In the genomic region with DNA sequence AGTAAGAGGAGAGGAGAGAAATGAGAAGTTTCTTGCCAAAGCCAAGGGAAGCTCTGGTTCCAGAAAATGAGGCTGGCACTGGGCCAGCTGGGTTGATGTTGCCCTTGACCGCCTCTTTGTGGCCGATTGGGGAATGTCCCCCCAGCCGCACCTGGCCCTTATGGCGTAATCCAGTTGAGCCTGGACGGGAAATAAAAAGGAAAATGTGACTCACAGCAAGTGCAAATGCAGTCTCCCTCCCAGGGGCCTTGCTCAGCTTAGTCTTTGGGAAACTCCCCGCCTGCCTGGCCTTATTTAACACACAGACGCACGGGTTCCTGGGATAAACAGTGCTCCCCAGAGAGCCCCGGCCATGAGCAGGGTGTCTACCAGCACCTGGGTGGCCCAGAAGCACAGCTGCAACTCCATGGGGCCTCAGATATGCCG, we compare ENCODE assay signal across 8 cellular contexts.
DNase-seq lines count a peak whose midpoint lies in the region; ATAC-seq and TF ChIP-seq lines count a peak whose summit lies in the region.

No MANE protein-coding gene starts in this region.

- peak overlapping the region; percentile 89 for H3K9ac ChIP-seq in smooth muscle cell (ENCODE audit: low read depth)

- ATAC-seq in GM19023 (IDR thresholded peaks at IDR 0.05; ENCODE audit: unreplicated experiment) (peak; percentile 88), HG03060 (IDR thresholded peaks at IDR 0.05; ENCODE audit: low read depth, unreplicated experiment) (peak; percentile 93)

- intact Hi-C loops in ascending aorta (cut with DNase I), result loop anchor here (5.0 kb wide), 1 partner anchor 84 kb away; no protein-coding TSS in a partner anchor

- H3K9me3 ChIP-seq in ascending aorta, result no peaks in the 10 kb centered on the region
- no peaks in the 10 kb centered on the region for H3K9me3 ChIP-seq in smooth muscle cell (replicated peaks; ENCODE audit: low read depth)

- DNase-seq in DMS153 (lab: John Stamatoyannopoulos, UW) (peak; percentile 54), NCI-H226 (peak; percentile 95), ascending aorta (ENCODE audit: low spot score in 2 of 2) (peak; percentile 82 to 95), iPS DF 19.7 (ENCODE audit: low read depth, low spot score) (peak; percentile 78), smooth muscle cell (lab: John Stamatoyannopoulos, UW; ENCODE audit: unreplicated experiment) (peak; percentile 39), activated gamma-delta T cell treated with Interleukin-2 at 50 U/mL for 16 hours (no peak)

- H3K27ac ChIP-seq in ascending aorta (peak overlapping the region; percentile 46 to 65), smooth muscle cell (ENCODE audit: low read depth) (peak overlapping the region; percentile 98)

- H3K27me3 ChIP-seq in ascending aorta (no peaks in the 10 kb centered on the region), smooth muscle cell (ENCODE audit: low read depth) (no peaks in the 10 kb centered on the region)

- H2AFZ ChIP-seq in smooth muscle cell (ENCODE audit: low read depth), result no peak overlapping the region

- H3K4me3 ChIP-seq in ascending aorta (no peak overlapping the region), smooth muscle cell (no peak overlapping the region)

- H3K79me2 ChIP-seq in smooth muscle cell (ENCODE audit: low read depth), result no peaks in the 10 kb centered on the region

- peak; percentile 46 to 55 (median 53) for TF ChIP-seq CTCF in ascending aorta (IDR thresholded peaks at IDR 0.05)
- TF ChIP-seq CTCF in smooth muscle cell (IDR thresholded peaks at IDR 0.05; ENCODE audit: borderline replicate concordance, insufficient read depth, poor library complexity, severe bottlenecking), result peak; percentile 39

- peak overlapping the region; percentile 62 for H3K4me2 ChIP-seq in smooth muscle cell

- peaks cover 25% of the 10 kb centered on the region for H3F3A ChIP-seq in smooth muscle cell (ENCODE audit: low read depth)

- 4% methylated on average over 10 of the region's 10 CpGs for WGBS in smooth muscle cell (ENCODE audit: low lambda C conversion rate)

- H3K36me3 ChIP-seq in ascending aorta, result no peaks in the 10 kb centered on the region
- H3K36me3 ChIP-seq in smooth muscle cell (ENCODE audit: low read depth), result no peaks in the 10 kb centered on the region

- H4K20me1 ChIP-seq in smooth muscle cell (ENCODE audit: low read depth), result no peaks in the 10 kb centered on the region

- H3K4me1 ChIP-seq in ascending aorta (peaks cover 2 to 11% of the 10 kb centered on the region in 2 donors), smooth muscle cell (ENCODE audit: low read depth) (peaks cover 25% of the 10 kb centered on the region)
